20 cellular contexts compared by ENCODE assay signal in the genomic region with DNA sequence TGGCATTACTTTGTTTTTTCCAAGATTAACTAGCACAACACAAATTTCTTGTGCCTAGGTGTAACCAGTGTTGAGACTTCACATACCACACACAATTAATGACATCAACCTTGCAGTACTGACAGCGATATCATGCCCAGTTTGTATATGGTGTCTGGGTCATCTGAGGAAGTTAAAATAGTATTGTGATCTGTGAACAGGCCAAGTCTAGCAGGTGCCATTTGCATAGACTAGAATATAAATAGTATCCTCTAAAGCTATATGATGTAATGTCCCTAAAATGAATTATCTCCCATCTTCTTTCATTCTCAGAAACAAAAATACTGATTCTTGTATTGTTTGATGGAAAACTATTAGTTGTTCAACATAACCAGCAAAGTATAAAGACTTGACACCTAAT.
"Had no signal": no experiment of that assay in that cellular context is flagged by ENCODE, and none has a peak within 500 bp of the region (broad histone marks: within the 10 kb centered on the region; RNA-seq: fewer than 3 reads in every experiment).

No MANE protein-coding gene starts in this region.

- H3K27me3 ChIP-seq: gastroesophageal sphincter, heart left ventricle, stomach, suprapubic skin, tibial nerve had no signal

- H3K4me1 ChIP-seq: gastroesophageal sphincter, stomach, suprapubic skin, tibial nerve had no signal

- H3K36me3 ChIP-seq: gastroesophageal sphincter, heart left ventricle, stomach, suprapubic skin had no signal

- H3K27ac ChIP-seq: epithelial cell of prostate, gastroesophageal sphincter, heart left ventricle, stomach, suprapubic skin, tibial nerve had no signal

- H3K9me3 ChIP-seq: gastroesophageal sphincter, stomach, suprapubic skin, tibial nerve had no signal

- ATAC-seq: activated CD8-positive, alpha-beta memory T cell treated with anti-CD3 and anti-CD28 coated beads, Interleukin-2, amount 10 ng/mL, durations not matched to agents 7 days and 5 days; activated CD8-positive, alpha-beta T cell treated with anti-CD3 and anti-CD28 coated beads for 36 hours; gastroesophageal sphincter; left colon; sciatic nerve; stimulated activated memory B cell treated with anti-CD40 and anti-IgM and Interleukin-4, amounts not matched to agents 10 μg/mL and 1 μg/mL and 100 μg/mL, for 72 hours had no signal

- H3K4me2 ChIP-seq: smooth muscle cell had no signal

- DNase-seq: activated CD4-positive, alpha-beta T cell treated with anti-CD3 and anti-CD28 coated beads for 48 hours; activated CD8-positive, alpha-beta memory T cell treated with anti-CD3 and anti-CD28 coated beads, Interleukin-2, amount 10 ng/mL, durations not matched to agents 7 days and 5 days; activated CD8-positive, alpha-beta T cell treated with anti-CD3 and anti-CD28 coated beads for 36 hours; activated gamma-delta T cell; aorta; heart left ventricle; islet precursor cell; left colon; naive B cell; posterior cingulate gyrus; stimulated activated CD4-positive, alpha-beta T cell treated with anti-CD3 and anti-CD28 coated beads, Interleukin-15, amount 100 ng/mL, for 24 hours; stomach had no signal

- H3K4me3 ChIP-seq: gastroesophageal sphincter, heart left ventricle, lung, smooth muscle cell, stomach, suprapubic skin, tibial nerve had no signal
